8 cellular contexts compared by ENCODE assay signal in the genomic region with DNA sequence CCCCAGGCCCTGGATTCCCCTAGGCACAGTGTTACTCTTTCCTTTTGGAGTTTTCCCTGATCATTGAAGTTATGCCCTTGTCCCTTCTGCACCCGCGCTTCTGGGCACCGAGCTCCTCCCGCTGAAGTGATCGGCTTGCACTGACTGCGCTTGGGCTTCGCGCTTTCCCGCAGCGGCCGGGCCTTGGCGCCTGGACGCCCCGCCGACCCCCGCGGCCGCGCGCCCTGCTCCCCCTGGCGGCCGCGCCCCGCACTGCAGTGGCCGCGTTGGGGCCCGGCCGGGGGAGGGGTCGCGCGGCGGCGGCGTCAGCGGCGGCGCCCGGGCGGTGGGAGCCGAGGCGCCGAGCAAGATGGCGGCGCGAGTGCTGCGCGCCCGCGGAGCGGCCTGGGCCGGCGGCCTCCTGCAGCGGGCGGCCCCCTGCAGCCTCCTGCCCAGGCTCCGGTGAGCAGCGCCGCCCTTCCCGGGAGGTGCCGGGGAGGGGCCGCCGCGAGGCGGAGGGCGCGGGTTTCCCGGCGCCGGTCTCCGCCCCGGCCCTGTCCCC. TPM values are rescaled to one million over a fixed set of nuclear protein-coding genes. Genes with fewer than 3 reads are reported as not detected.
DNase-seq lines count a peak whose midpoint lies in the region; ATAC-seq and TF ChIP-seq lines count a peak whose summit lies in the region.

A gene (plus strand): TSS at position 325 of the 541 bp plus-strand sequence. CDS start 25 bp downstream, at position 350.

- peak within 1 kb of the TSS; percentile 71 to 81 for H3K4me3 ChIP-seq in duodenal mucosa (ENCODE audit: low read depth in 1 of 2, low read length in 2 of 2)
- peak within 1 kb of the TSS; percentile 76 for H3K4me3 ChIP-seq in lower lobe of right lung

- H3K36me3 ChIP-seq in duodenal mucosa (ENCODE audit: control insufficient read depth in 1 of 2, insufficient read depth in 2 of 2, low read length in 2 of 2) = peaks cover 0 to 4% of the 10 kb centered on the region in 2 donors
- peaks cover 6% of the 10 kb centered on the region for H3K36me3 ChIP-seq in lower lobe of right lung

- H3K27me3 ChIP-seq in duodenal mucosa (ENCODE audit: control insufficient read depth in 1 of 2, insufficient read depth in 2 of 2, low read length in 2 of 2) (no peaks in the 10 kb centered on the region), lower lobe of right lung (ENCODE audit: low read depth) (no peaks in the 10 kb centered on the region)

- H3K27ac ChIP-seq in duodenal mucosa (ENCODE audit: low read depth, low read length) = peak within 1 kb of the TSS; percentile 93
- H3K27ac ChIP-seq in lower lobe of right lung = peak within 1 kb of the TSS; percentile 93

- intact Hi-C loops in lower lobe of right lung (cut with DNase I) = no loop called here

- peaks cover 0 to 14% of the 10 kb centered on the region in 2 donors for H3K4me1 ChIP-seq in duodenal mucosa (ENCODE audit: control insufficient read depth in 1 of 2, insufficient read depth in 2 of 2, low read length in 2 of 2)
- peaks cover 27% of the 10 kb centered on the region for H3K4me1 ChIP-seq in lower lobe of right lung

- peak within 1 kb of the TSS; percentile 70 to 77 for H3K9ac ChIP-seq in duodenal mucosa (ENCODE audit: low read depth in 1 of 2, low read length in 2 of 2)

- ATAC-seq in GM18858 (IDR thresholded peaks at IDR 0.05; ENCODE audit: unreplicated experiment) = peak; percentile 82
- peak; percentile 79 for ATAC-seq in HG03064 (IDR thresholded peaks at IDR 0.05; ENCODE audit: low read depth, unreplicated experiment)
- ATAC-seq in lower lobe of right lung = peak; percentile 82 to 93

- H3K9me3 ChIP-seq in duodenal mucosa (ENCODE audit: control insufficient read depth in 1 of 2, low read length in 2 of 2) (no peaks in the 10 kb centered on the region), lower lobe of right lung (no peaks in the 10 kb centered on the region)

- peak; percentile 39 for TF ChIP-seq CTCF in lower lobe of right lung (IDR thresholded peaks at IDR 0.05)

- peak; percentile 94 for DNase-seq in AG20443 (ENCODE audit: low spot score)
- DNase-seq in NCI-H2227 treated with DMSO at 0.1 percent for 48 hours (lab: John Stamatoyannopoulos, UW) = peak; percentile 21
- peak; percentile 54 for DNase-seq in activated CD4-positive, alpha-beta T cell treated with anti-CD3 and anti-CD28 coated beads, Interleukin-2, amount 50 U/mL, for 1 hour
- DNase-seq in lower lobe of right lung = peak; percentile 73
- peak; percentile 14 to 50 (median 36) for DNase-seq in stimulated activated CD4-positive, alpha-beta T cell treated with anti-CD3 and anti-CD28 coated beads, TNF-alpha, amount 100 ng/mL, for 24 hours (ENCODE audit: low read depth in 3 of 3)

RNA-seq across cellular contexts. Expression of the gene that starts here (rescaled TPM):
- 52.9 TPM for total RNA-seq in lower lobe of right lung

Comparison
In these comparisons a context has a peak if more than half of its experiments do, and no peak if none do; other contexts are left out.
1. Peak in every context shown above with its lines: DNase-seq, ATAC-seq, H3K4me3 ChIP-seq and H3K27ac ChIP-seq.
2. DNase-seq: peak in every context shown above with its lines; median percentile 94 in AG20443; 73 in lower lobe of right lung; 54 in activated CD4-positive, alpha-beta T cell treated with anti-CD3 and anti-CD28 coated beads, Interleukin-2, amount 50 U/mL, for 1 hour; 36 in stimulated activated CD4-positive, alpha-beta T cell treated with anti-CD3 and anti-CD28 coated beads, TNF-alpha, amount 100 ng/mL, for 24 hours; 21 in NCI-H2227 treated with DMSO at 0.1 percent for 48 hours.